In the genomic region with DNA sequence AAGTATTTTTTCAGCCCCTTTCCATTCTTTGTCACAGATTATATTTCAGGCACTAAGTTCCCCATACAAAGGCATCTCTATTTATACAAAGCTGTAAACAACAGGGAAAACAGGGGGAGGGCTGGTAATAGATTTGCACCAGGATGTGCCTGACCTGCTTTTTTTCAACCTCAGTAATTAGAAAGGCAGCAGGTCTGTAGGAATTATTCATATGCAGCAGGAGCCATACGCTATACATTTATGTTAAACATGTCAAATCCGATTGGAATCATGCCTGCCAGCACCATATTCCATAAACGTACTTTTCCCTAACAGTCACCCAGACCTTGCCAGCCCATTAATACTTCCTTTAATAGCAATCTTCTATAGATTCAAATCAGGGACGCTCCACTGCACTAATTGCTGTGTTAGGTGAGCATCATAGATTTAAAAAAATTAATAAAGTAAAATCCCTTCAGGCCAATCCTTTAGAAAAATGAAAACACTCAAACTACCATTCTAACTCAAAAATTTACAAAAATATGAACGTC, we compare ENCODE assay signal across 4 cellular contexts.
"Had no signal": no experiment of that assay in that cellular context is flagged by ENCODE, and none has a peak within 500 bp of the region (broad histone marks: within the 10 kb centered on the region; RNA-seq: fewer than 3 reads in every experiment).

No MANE protein-coding gene starts in this region.

- H3K27ac Mint-ChIP-seq: GM23338, H9, IgD-negative memory B cell had no signal

- ATAC-seq: GM23338 had no signal

- DNase-seq: H9, HCEC 1CT had no signal

- H3K4me2 ChIP-seq: GM23338 had no signal

- H3K27me3 Mint-ChIP-seq: IgD-negative memory B cell had no signal

- H3K4me3 Mint-ChIP-seq: GM23338, H9, IgD-negative memory B cell had no signal

- H3K4me1 Mint-ChIP-seq: GM23338, H9, IgD-negative memory B cell had no signal

- H2AFZ ChIP-seq: GM23338 had no signal

- H3K9me3 Mint-ChIP-seq: GM23338, H9, IgD-negative memory B cell had no signal

- H3K4me3 ChIP-seq: GM23338 had no signal
